ENCODE assay signal across 1 cellular context in the genomic region with DNA sequence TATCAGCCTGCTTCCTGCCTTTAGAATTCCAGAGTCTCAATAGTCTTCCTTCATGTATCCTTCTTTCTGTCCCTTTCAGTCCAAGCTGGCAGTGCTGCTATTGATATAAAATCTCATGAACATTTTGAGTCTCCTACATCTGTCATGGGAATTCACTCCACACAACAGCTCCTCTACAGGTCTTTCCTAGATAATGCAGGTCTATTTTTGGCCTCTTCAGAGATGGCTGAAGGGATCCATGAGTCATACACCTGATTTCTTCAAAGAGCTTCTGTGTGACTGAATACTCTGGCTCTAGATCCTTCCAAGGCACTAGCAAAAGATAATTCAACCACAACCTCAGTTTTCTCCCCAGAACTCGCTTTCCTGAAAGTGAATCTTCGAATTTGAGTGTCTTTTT.
TF ChIP-seq lines count a peak whose summit lies in the region.

No MANE protein-coding gene starts in this region.

TF ChIP-seq in WTC11, 78 proteins besides CTCF, POLR2A, EP300 and RAD21 (continued from another document):
- TF ChIP-seq E2F4 (CRISPR knock-in tag; IDR thresholded peaks at IDR 0.05; ENCODE audit: borderline replicate concordance, low read depth) (no peak), MLX (CRISPR knock-in tag; IDR thresholded peaks at IDR 0.05) (no peak), ATF1 (CRISPR knock-in tag; IDR thresholded peaks at IDR 0.05) (no peak), FOXP1 (CRISPR knock-in tag; IDR thresholded peaks at IDR 0.05; ENCODE audit: borderline replicate concordance) (no peak), USF1 (CRISPR knock-in tag; IDR thresholded peaks at IDR 0.05) (no peak), ZNF532 (CRISPR knock-in tag; IDR thresholded peaks at IDR 0.05; ENCODE audit: borderline replicate concordance) (no peak), ZNF263 (CRISPR knock-in tag; IDR thresholded peaks at IDR 0.05; ENCODE audit: low read depth) (no peak), SMAD3 (CRISPR knock-in tag; IDR thresholded peaks at IDR 0.05; ENCODE audit: borderline replicate concordance) (no peak)
- TF ChIP-seq, protein P1, sequence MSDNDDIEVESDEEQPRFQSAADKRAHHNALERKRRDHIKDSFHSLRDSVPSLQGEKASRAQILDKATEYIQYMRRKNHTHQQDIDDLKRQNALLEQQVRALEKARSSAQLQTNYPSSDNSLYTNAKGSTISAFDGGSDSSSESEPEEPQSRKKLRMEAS (CRISPR knock-in tag; IDR thresholded peaks at IDR 0.05): no peak
- TF ChIP-seq, protein P2, sequence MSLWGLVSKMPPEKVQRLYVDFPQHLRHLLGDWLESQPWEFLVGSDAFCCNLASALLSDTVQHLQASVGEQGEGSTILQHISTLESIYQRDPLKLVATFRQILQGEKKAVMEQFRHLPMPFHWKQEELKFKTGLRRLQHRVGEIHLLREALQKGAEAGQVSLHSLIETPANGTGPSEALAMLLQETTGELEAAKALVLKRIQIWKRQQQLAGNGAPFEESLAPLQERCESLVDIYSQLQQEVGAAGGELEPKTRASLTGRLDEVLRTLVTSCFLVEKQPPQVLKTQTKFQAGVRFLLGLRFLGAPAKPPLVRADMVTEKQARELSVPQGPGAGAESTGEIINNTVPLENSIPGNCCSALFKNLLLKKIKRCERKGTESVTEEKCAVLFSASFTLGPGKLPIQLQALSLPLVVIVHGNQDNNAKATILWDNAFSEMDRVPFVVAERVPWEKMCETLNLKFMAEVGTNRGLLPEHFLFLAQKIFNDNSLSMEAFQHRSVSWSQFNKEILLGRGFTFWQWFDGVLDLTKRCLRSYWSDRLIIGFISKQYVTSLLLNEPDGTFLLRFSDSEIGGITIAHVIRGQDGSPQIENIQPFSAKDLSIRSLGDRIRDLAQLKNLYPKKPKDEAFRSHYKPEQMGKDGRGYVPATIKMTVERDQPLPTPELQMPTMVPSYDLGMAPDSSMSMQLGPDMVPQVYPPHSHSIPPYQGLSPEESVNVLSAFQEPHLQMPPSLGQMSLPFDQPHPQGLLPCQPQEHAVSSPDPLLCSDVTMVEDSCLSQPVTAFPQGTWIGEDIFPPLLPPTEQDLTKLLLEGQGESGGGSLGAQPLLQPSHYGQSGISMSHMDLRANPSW (CRISPR knock-in tag; conservative IDR thresholded peaks at IDR 0.05; ENCODE audit: low read depth): no peak
